In genomic region chr19:13398780-13399726, GRCh38 we compare ENCODE assay signal across 9 cellular contexts.
DNase-seq lines count a peak whose midpoint lies in the region; ATAC-seq and TF ChIP-seq lines count a peak whose summit lies in the region.
"Had no signal": no experiment of that assay in that cellular context is flagged by ENCODE, and none has a peak within 500 bp of the region (broad histone marks: within the 10 kb centered on the region; RNA-seq: fewer than 3 reads in every experiment).

No MANE protein-coding gene starts in this region.

- no peaks in the 10 kb centered on the region for H3K36me3 Mint-ChIP-seq in T-cell

- CTCF ChIA-PET in T-cell (lab: Charles Lee): interaction anchor here in 1 of 2 donors (0.6 kb wide), 1 partner anchor 49 kb away, joined by 3 read pairs; no protein-coding TSS in a partner anchor

- H3K9me3 Mint-ChIP-seq in T-cell: peaks cover 3 to 13% (median 4%) of the 10 kb centered on the region in 3 donors

- POLR2A ChIA-PET in T-cell (lab: Charles Lee): no interaction called here

- peaks cover 41 to 43% of the 10 kb centered on the region in 2 donors for H3K27me3 Mint-ChIP-seq in T-cell

- H3K4me3 Mint-ChIP-seq in T-cell: no peak overlapping the region

- DNase-seq in GM04504 (ENCODE audit: low read depth) (peak; percentile 87), epidermal melanocyte (ENCODE audit: insufficient read length, low spot score) (peak; percentile 51), pons (ENCODE audit: low spot score) (peak; percentile 18), T-cell (no peak), middle frontal gyrus (ENCODE audit: extremely low spot score, low spot score) (no peak), T-helper 1 cell (no peak)
- DNase-seq in stimulated activated CD4-positive, alpha-beta T cell treated with anti-CD3 and anti-CD28 coated beads, Interleukin-4, amount 100 ng/mL, for 24 hours: no peak
- DNase-seq: MM.1S had no signal

- ATAC-seq in T-cell (replicated peaks in 1 of 4): no peak

- peaks cover 0 to 7% (median 4%) of the 10 kb centered on the region in 3 donors for H3K4me1 Mint-ChIP-seq in T-cell

- H3K27ac Mint-ChIP-seq in T-cell: no peak overlapping the region

TF ChIP-seq in PFSK-1, 5 proteins besides CTCF, POLR2A, EP300 and RAD21:
- TF ChIP-seq REST (IDR thresholded peaks at IDR 0.05; ENCODE audit: insufficient read depth in 1 of 2, low read depth in 2 of 2, low read length in 2 of 2): peak in 1 of 2 experiments; percentile 36; a peak in 1 of 4 replicates
- no peak for TF ChIP-seq POLR2AphosphoS5 (IDR thresholded peaks at IDR 0.05; ENCODE audit: low read depth, low read length)
- TF ChIP-seq SIN3A (IDR thresholded peaks at IDR 0.05; ENCODE audit: borderline replicate concordance, insufficient read depth, low read length): peak; percentile 66; the same call in 1 of the 2 replicates

Comparison
In these comparisons a context has a peak if more than half of its experiments do, and no peak if none do; other contexts are left out.
1. DNase-seq: peak in GM04504 (single experiment), epidermal melanocyte (single experiment) and pons (single experiment); none in stimulated activated CD4-positive, alpha-beta T cell treated with anti-CD3 and anti-CD28 coated beads, Interleukin-4, amount 100 ng/mL, for 24 hours (single experiment), T-cell (0 of 34), middle frontal gyrus (single experiment) and T-helper 1 cell (0 of 5).